13 cellular contexts compared by ENCODE assay signal in the genomic region with DNA sequence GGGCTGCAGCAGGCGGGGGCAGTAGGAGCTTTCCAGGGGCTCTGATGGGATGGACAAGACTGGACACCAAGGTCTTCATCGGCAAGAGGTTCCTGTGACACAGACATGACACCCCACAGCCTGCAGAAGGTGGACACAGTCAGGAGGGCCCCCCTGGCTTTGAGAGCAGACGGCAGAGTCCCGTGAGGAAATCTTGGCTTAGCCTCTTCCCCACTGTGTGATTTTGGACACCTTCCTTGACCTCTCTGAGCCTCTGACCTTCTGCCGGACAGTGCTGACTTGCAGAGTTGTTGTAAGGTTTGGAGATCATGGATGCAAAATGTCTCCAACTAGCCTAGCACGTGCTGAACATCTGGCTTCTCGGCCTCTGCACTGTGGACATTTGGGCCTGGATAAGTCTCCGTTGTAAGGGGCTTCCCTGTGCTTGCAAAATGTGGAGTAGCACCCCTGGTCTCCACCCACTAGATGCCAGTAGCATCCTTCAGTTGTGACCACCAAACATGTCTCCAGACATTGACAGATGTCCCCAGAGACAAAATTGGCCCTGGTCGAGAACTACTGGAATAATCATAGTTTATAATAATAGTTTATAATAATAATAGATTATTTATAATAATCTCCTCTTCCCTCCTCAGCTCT. TPM values are rescaled to one million over a fixed set of nuclear protein-coding genes. Genes with fewer than 3 reads are reported as not detected.
DNase-seq lines count a peak whose midpoint lies in the region; ATAC-seq, FAIRE-seq and TF ChIP-seq lines count a peak whose summit lies in the region.
"Had no signal": no experiment of that assay in that cellular context is flagged by ENCODE, and none has a peak within 500 bp of the region (broad histone marks: within the 10 kb centered on the region; RNA-seq: fewer than 3 reads in every experiment).

No MANE protein-coding gene starts in this region.

- H3K36me3 Mint-ChIP-seq in neural progenitor cell = peaks cover 8% of the 10 kb centered on the region

- peaks cover 9% of the 10 kb centered on the region; the same call in 1 of the 2 replicates for H3K36me3 ChIP-seq in Loucy (ENCODE audit: insufficient read depth, low read length)
- H3K36me3 ChIP-seq in neural progenitor cell = no peaks in the 10 kb centered on the region
- H3K36me3 ChIP-seq in aorta (ENCODE audit: control insufficient read depth in 1 of 2, insufficient read depth in 2 of 2, low read length in 1 of 2) = no peaks in the 10 kb centered on the region

- H3K27ac Mint-ChIP-seq in neural progenitor cell = peak overlapping the region; percentile 47
- H3K27ac Mint-ChIP-seq: nephron progenitor cell had no signal

- FAIRE-seq in GM12891 (lab: Jason Lieb, UNC) = no peak
- FAIRE-seq: keratinocyte had no signal

- TF ChIP-seq CTCF in Loucy (conservative IDR thresholded peaks at IDR 0.05; ENCODE audit: low read length) = peak; percentile 31; the same call in 1 of the 2 replicates
- peak; percentile 6 for TF ChIP-seq CTCF in epithelial cell of esophagus (IDR thresholded peaks at IDR 0.05; ENCODE audit: insufficient read depth, low read depth, low read length, missing control alignments)
- peak; percentile 40 for TF ChIP-seq CTCF in neural progenitor cell (IDR thresholded peaks at IDR 0.05)

- H3F3A ChIP-seq in Loucy (ENCODE audit: low read depth) (no peaks in the 10 kb centered on the region), neural progenitor cell (ENCODE audit: low read depth) (peaks cover 28% of the 10 kb centered on the region)

- H3K27ac ChIP-seq in neural progenitor cell (no peak overlapping the region), aorta (ENCODE audit: low read depth in 1 of 2, low read length in 2 of 2) (no peak overlapping the region)

- H3K9me3 Mint-ChIP-seq in neural progenitor cell = no peaks in the 10 kb centered on the region
- H3K9me3 Mint-ChIP-seq: nephron progenitor cell had no signal

- H3K9ac ChIP-seq in Loucy (ENCODE audit: low read depth, low read length, poor library complexity, severe bottlenecking) = no peak overlapping the region
- no peak overlapping the region for H3K9ac ChIP-seq in neural progenitor cell

- H3K79me2 ChIP-seq in Loucy (ENCODE audit: insufficient read depth, low read length) = no peaks in the 10 kb centered on the region
- H3K79me2 ChIP-seq in neural progenitor cell (ENCODE audit: low read depth) = no peaks in the 10 kb centered on the region

- DNase-seq in EH (ENCODE audit: low read depth) (peak; percentile 27), epithelial cell of esophagus (ENCODE audit: low read depth) (no peak), neural progenitor cell (ENCODE audit: low spot score) (peak; percentile 36), aorta (no peak), NCI-H2081 (lab: John Stamatoyannopoulos, UW) (no peak), GM12891 (ENCODE audit: insufficient read length, low spot score) (no peak)
- DNase-seq: activated CD4-positive, alpha-beta T cell treated with anti-CD3 and anti-CD28 coated beads, Interleukin-2, amount 50 U/mL, for 48 hours; effector memory CD4-positive, alpha-beta T cell; NCI-H2227 treated with DMSO at 0.1 percent for 48 hours; nephron progenitor cell; T-helper 9 cell had no signal

- ATAC-seq in aorta (ENCODE audit: low FRiP score) = no peak

- intact Hi-C loops in aorta (cut with DNase I) = loop anchor here in 1 of 2 donors (10.0 kb wide), 1 partner anchor 60 kb away; no protein-coding TSS in a partner anchor

- H3K27me3 ChIP-seq in Loucy (ENCODE audit: insufficient read depth, low read length, poor library complexity, severe bottlenecking) (no peaks in the 10 kb centered on the region), neural progenitor cell (no peaks in the 10 kb centered on the region), aorta (ENCODE audit: control insufficient read depth in 1 of 2, insufficient read depth in 2 of 2, low read length in 1 of 2) (no peaks in the 10 kb centered on the region)

- peaks cover 15% of the 10 kb centered on the region for H3K27me3 Mint-ChIP-seq in neural progenitor cell (ENCODE audit: insufficient read depth, low read depth)

- WGBS in aorta, 2 donors = 55 to 58% methylated on average over 9 of the region's 9 CpGs

- no peaks in the 10 kb centered on the region for H3K9me2 ChIP-seq in Loucy (replicated peaks; ENCODE audit: low read depth, low read length)

- no peak for TF ChIP-seq POLR2A in GM12891 (IDR thresholded peaks at IDR 0.05; ENCODE audit: low read depth, low read length)

- H3K4me3 ChIP-seq in Loucy (ENCODE audit: low read length, poor library complexity, severe bottlenecking) (no peak overlapping the region), epithelial cell of esophagus (ENCODE audit: low read length) (no peak overlapping the region), neural progenitor cell (no peak overlapping the region), aorta (ENCODE audit: low read length in 2 of 2) (no peak overlapping the region)

- no peaks in the 10 kb centered on the region for H4K20me1 ChIP-seq in Loucy (ENCODE audit: insufficient read depth, low read length, poor library complexity, severe bottlenecking)
- H4K20me1 ChIP-seq in neural progenitor cell (ENCODE audit: low read depth) = no peaks in the 10 kb centered on the region

- no peaks in the 10 kb centered on the region for H3K9me3 ChIP-seq in Loucy (ENCODE audit: insufficient read depth, low read depth, low read length)
- no peaks in the 10 kb centered on the region for H3K9me3 ChIP-seq in neural progenitor cell (ENCODE audit: low read depth)
- no peaks in the 10 kb centered on the region for H3K9me3 ChIP-seq in aorta (ENCODE audit: control insufficient read depth, low read length)

- H2AFZ ChIP-seq in Loucy (ENCODE audit: low read length) (no peak overlapping the region), neural progenitor cell (replicated peaks) (no peak overlapping the region)

- no peak overlapping the region for H3K4me2 ChIP-seq in Loucy (ENCODE audit: low read depth, low read length, poor library complexity, severe bottlenecking)
- no peak overlapping the region for H3K4me2 ChIP-seq in neural progenitor cell

- H3K4me3 Mint-ChIP-seq in neural progenitor cell = no peak overlapping the region
- H3K4me3 Mint-ChIP-seq: nephron progenitor cell had no signal

- no peaks in the 10 kb centered on the region for H3K4me1 ChIP-seq in Loucy (ENCODE audit: insufficient read depth, low read length, poor library complexity, severe bottlenecking)
- peaks cover 28% of the 10 kb centered on the region for H3K4me1 ChIP-seq in neural progenitor cell
- no peaks in the 10 kb centered on the region for H3K4me1 ChIP-seq in aorta (ENCODE audit: control insufficient read depth in 1 of 2, insufficient read depth in 2 of 2, low read length in 2 of 2)

- peaks cover 42% of the 10 kb centered on the region for H3K4me1 Mint-ChIP-seq in neural progenitor cell

TF ChIP-seq in GM12891, 5 proteins besides CTCF, POLR2A, EP300 and RAD21:
- TF ChIP-seq POU2F2 (IDR thresholded peaks at IDR 0.05; ENCODE audit: low read depth, low read length) (no peak), PAX5 (IDR thresholded peaks at IDR 0.05; ENCODE audit: insufficient read depth, low read length, severe bottlenecking) (no peak), TAF1 (IDR thresholded peaks at IDR 0.05; ENCODE audit: low read depth, low read length) (no peak), POLR2AphosphoS5 (IDR thresholded peaks at IDR 0.05; ENCODE audit: low read depth, low read length) (no peak), SPI1 (IDR thresholded peaks at IDR 0.05; ENCODE audit: low read depth, low read length) (no peak)

RNA-seq across cellular contexts. Expression of a gene that starts 54.6 kb away (rescaled TPM):
- 131 and 132 TPM in 2 replicates for total RNA-seq in neural progenitor cell (ENCODE audit: low replicate concordance)
- 10 to 100 TPM; 18.1 to 21.7 TPM for total RNA-seq in aorta
- polyA plus RNA-seq in aorta = 10 to 100 TPM in 1 of 2 donors, 1 to 10 TPM in 1; 4.0 to 24.8 TPM
- 112 TPM for polyA plus RNA-seq in GM12891 (2012; ENCODE audit: low read depth, missing spikeins)

Comparison
In these comparisons a context has a peak if more than half of its experiments do, and no peak if none do; other contexts are left out.
1. DNase-seq: peak in EH (single experiment) and neural progenitor cell (single experiment); none in epithelial cell of esophagus (single experiment), aorta (0 of 2), NCI-H2081 (0 of 2) and GM12891 (single experiment).
2. Peak in every context shown above with its lines, with median percentiles within 50 percentile points of each other: CTCF ChIP-seq.